In genomic region chr17:57956311-57957119, GRCh38 we compare ENCODE assay signal across 9 cellular contexts. TPM values are rescaled to one million over a fixed set of nuclear protein-coding genes. Genes with fewer than 3 reads are reported as not detected.
DNase-seq lines count a peak whose midpoint lies in the region; ATAC-seq and TF ChIP-seq lines count a peak whose summit lies in the region.
"Had no signal": no experiment of that assay in that cellular context is flagged by ENCODE, and none has a peak within 500 bp of the region (broad histone marks: within the 10 kb centered on the region; RNA-seq: fewer than 3 reads in every experiment).

No MANE protein-coding gene starts in this region.

- H3K9me3 ChIP-seq in CD4-positive, alpha-beta T cell (ENCODE audit: control insufficient read depth, low read length), result no peaks in the 10 kb centered on the region
- no peaks in the 10 kb centered on the region for H3K9me3 ChIP-seq in iPS-20b (ENCODE audit: insufficient read depth, low read depth, low read length)
- H3K9me3 ChIP-seq: thoracic aorta had no signal

- H3K27me3 ChIP-seq in CD4-positive, alpha-beta T cell (ENCODE audit: control insufficient read depth, insufficient read depth, low read length), result peaks cover 13% of the 10 kb centered on the region
- peaks cover 43% of the 10 kb centered on the region for H3K27me3 ChIP-seq in iPS-20b (ENCODE audit: insufficient read depth, low read length)

- DNase-seq in CD4-positive, alpha-beta T cell, result peak in 8 of 10 experiments; percentile 11 to 33 (median 22)
- peak; percentile 17 to 18 for DNase-seq in activated CD4-positive, alpha-beta T cell treated with anti-CD3 and anti-CD28 coated beads, Interleukin-2, amount 50 U/mL, for 4 hours
- DNase-seq in SW 1271 (lab: John Stamatoyannopoulos, UW) (no peak), NOMO-1 (lab: John Stamatoyannopoulos, UW; ENCODE audit: unreplicated experiment in 2 of 2) (no peak)

- POLR2A ChIA-PET in CD4-positive, alpha-beta T cell (lab: Charles Lee), result interaction anchor here (0.5 to 2.4 kb wide), 7 partner anchors 9 to 112 kb away, joined by 3 to 12 read pairs (median 5); partner anchors contain the start of genes SRSF1 and VEZF1

- peak overlapping the region; percentile 89 for H3K4me3 Mint-ChIP-seq in CD4-positive, alpha-beta T cell

- peaks cover 45% of the 10 kb centered on the region for H3K27me3 Mint-ChIP-seq in CD4-positive, alpha-beta T cell

- intact Hi-C loops in CD4-positive, alpha-beta T cell (cut with DNase I, micrococcal nuclease), result no loop called here

- H3K9ac ChIP-seq in iPS-20b (ENCODE audit: low read depth, low read length), result no peak overlapping the region

- no peak overlapping the region for H3K27ac Mint-ChIP-seq in CD4-positive, alpha-beta T cell

- peaks cover 25% of the 10 kb centered on the region for H3K4me1 Mint-ChIP-seq in CD4-positive, alpha-beta T cell (ENCODE audit: low read depth)

- peaks cover 17% of the 10 kb centered on the region; the same call in 1 of the 2 replicates for H3K4me1 ChIP-seq in iPS-20b (ENCODE audit: insufficient read depth, low read length)

- peak; percentile 64 for ATAC-seq in CD4-positive, alpha-beta T cell (ENCODE audit: poor library complexity)
- peak; percentile 66 for ATAC-seq in GM19324 (IDR thresholded peaks at IDR 0.05; ENCODE audit: low FRiP score, unreplicated experiment)
- ATAC-seq in HG03558 (IDR thresholded peaks at IDR 0.05; ENCODE audit: extremely low read depth, unreplicated experiment), result peak; percentile 57

- H3K27ac ChIP-seq in CD4-positive, alpha-beta T cell (ENCODE audit: low read depth, low read length), result no peak overlapping the region
- H3K27ac ChIP-seq in iPS-20b (ENCODE audit: low read length), result no peak overlapping the region
- peak overlapping the region; percentile 83 for H3K27ac ChIP-seq in temporal lobe (ENCODE audit: low read depth, low read length)

- no peaks in the 10 kb centered on the region for H3K9me3 Mint-ChIP-seq in CD4-positive, alpha-beta T cell

- no peaks in the 10 kb centered on the region for H3K36me3 Mint-ChIP-seq in CD4-positive, alpha-beta T cell (ENCODE audit: low read depth)

- no peak for TF ChIP-seq CTCF in CD4-positive, alpha-beta T cell (IDR thresholded peaks at IDR 0.05)

- H3K4me3 ChIP-seq in iPS-20b (ENCODE audit: low read length), result peak overlapping the region; percentile 71; the same call in 1 of the 2 replicates

- CTCF ChIA-PET in CD4-positive, alpha-beta T cell (lab: Charles Lee), result interaction anchor here (1.3 to 2.5 kb wide), 4 partner anchors 25 to 43 kb away, joined by 3 to 5 read pairs (median 3); no protein-coding TSS in a partner anchor

- no peaks in the 10 kb centered on the region for H3K36me3 ChIP-seq in iPS-20b (ENCODE audit: insufficient read depth, low read depth, low read length)
- H3K36me3 ChIP-seq: thoracic aorta had no signal

RNA-seq across cellular contexts. Expression of gene CUEDC1, which starts 1.3 kb away (rescaled TPM):
- total RNA-seq in CD4-positive, alpha-beta T cell, result 1 to 10 TPM in 1 of 2 experiments, under 1 TPM in 1; 0.41 to 1.0 TPM
- 9.1 TPM for total RNA-seq in temporal lobe

RNA-seq across cellular contexts. Expression of gene VEZF1, which starts 31.5 kb away (rescaled TPM):
- 10 to 100 TPM; 41.6 to 41.7 TPM for total RNA-seq in CD4-positive, alpha-beta T cell
- 55.6 TPM for total RNA-seq in temporal lobe

RNA-seq across cellular contexts. Expression of gene SRSF1, which starts 50.5 kb away (rescaled TPM):
- total RNA-seq in CD4-positive, alpha-beta T cell, result 100 to 1,000 TPM; 115 to 121 TPM
- 217 TPM for total RNA-seq in temporal lobe

Comparison
In these comparisons a context has a peak if more than half of its experiments do, and no peak if none do; other contexts are left out.
1. DNase-seq: peak in CD4-positive, alpha-beta T cell (8 of 10) and activated CD4-positive, alpha-beta T cell treated with anti-CD3 and anti-CD28 coated beads, Interleukin-2, amount 50 U/mL, for 4 hours (2 of 2); none in SW 1271 (0 of 2) and NOMO-1 (0 of 2).
2. Peak in every context shown above with its lines, with median percentiles within 50 percentile points of each other: ATAC-seq.